In genomic region chr2:112726487-112727190, GRCh38 we compare ENCODE assay signal across 8 cellular contexts. TPM values are rescaled to one million over a fixed set of nuclear protein-coding genes. Genes with fewer than 3 reads are reported as not detected.
DNase-seq lines count a peak whose midpoint lies in the region; TF ChIP-seq lines count a peak whose summit lies in the region.

No MANE protein-coding gene starts in this region.

- H3K4me3 ChIP-seq in SJSA1 (no peak overlapping the region), ovary (no peak overlapping the region), transverse colon (no peak overlapping the region)

- H3K9me3 ChIP-seq in SJSA1 (replicated peaks) (no peaks in the 10 kb centered on the region), ovary (no peaks in the 10 kb centered on the region), transverse colon (no peaks in the 10 kb centered on the region)

- no peak for TF ChIP-seq EP300 in ovary (IDR thresholded peaks at IDR 0.05)
- no peak for TF ChIP-seq EP300 in transverse colon (IDR thresholded peaks at IDR 0.05; ENCODE audit: low read depth)

- H3K27ac ChIP-seq in SJSA1: no peak overlapping the region
- H3K27ac ChIP-seq in ovary: no peak overlapping the region
- no peak overlapping the region for H3K27ac ChIP-seq in transverse colon

- H3K9me3 Mint-ChIP-seq in HFFc6: no peaks in the 10 kb centered on the region

- WGBS in ovary, 3 donors: 28 to 31% (median 29%) methylated on average over 19 of the region's 19 CpGs
- 26% methylated on average over 19 of the region's 19 CpGs; no CpG with 5 or more reads in 1 of the 2 donors for WGBS in transverse colon (ENCODE audit: low coverage in 1 of 2), 2 donors

- intact Hi-C loops in ovary (cut with DNase I): loop anchor here in 2 of 4 donors (5.0 to 10.0 kb wide), 2 partner anchors 102 to 124 kb away; no protein-coding TSS in a partner anchor
- intact Hi-C loops in transverse colon (cut with DNase I; ENCODE audit: low total_unique reads): no loop called here

- no peaks in the 10 kb centered on the region for H3K36me3 Mint-ChIP-seq in HFFc6 (ENCODE audit: low read depth)

- POLR2A ChIA-PET in GM10248 (lab: Yijun Ruan, JAX): no interaction called here

- TF ChIP-seq CTCF in GM10248 (IDR thresholded peaks at IDR 0.05; ENCODE audit: control extremely low read depth, extremely low read depth, low read depth, missing control alignments) (peak; percentile 99), HFFc6 (IDR thresholded peaks at IDR 0.05) (peak; percentile 99), ovary (IDR thresholded peaks at IDR 0.05) (peak; percentile 26 to 50 (median 45)), transverse colon (IDR thresholded peaks at IDR 0.05) (peak; percentile 94 to 97 (median 96))

- H3K4me1 ChIP-seq in SJSA1 (replicated peaks): peaks cover 6% of the 10 kb centered on the region
- H3K4me1 ChIP-seq in ovary (ENCODE audit: insufficient read depth): no peaks in the 10 kb centered on the region
- H3K4me1 ChIP-seq in transverse colon: peaks cover 0 to 3% (median 3%) of the 10 kb centered on the region in 4 donors

- no peak overlapping the region for H3K27ac Mint-ChIP-seq in HFFc6

- CTCF ChIA-PET in GM10248 (lab: Yijun Ruan, JAX): interaction anchor here (0.7 to 11.4 kb wide), 54 partner anchors 9 to 839 kb away, joined by 3 to 416 read pairs (median 6); partner anchors contain the start of genes CHCHD5 and SLC20A1

- in situ Hi-C loops in transverse colon (cut with MboI; ENCODE audit: low pct_ligation_motif_present in 1 of 4, low pct_unique_long_range_greater_than_20kb in 1 of 4, low sequenced_read_pairs in 3 of 4): loop anchor here in 3 of 4 donors (10.0 to 25.0 kb wide), 4 partner anchors 102 to 239 kb away; partner anchors contain the start of gene TTL (in 1 of the 3)

- peak; percentile 93 for DNase-seq in GM10248 (ENCODE audit: extremely low spot score)
- DNase-seq in HFFc6: peak; percentile 86
- peak; percentile 94 for DNase-seq in NAMALWA (ENCODE audit: low spot score)
- peak; percentile 79 to 88 for DNase-seq in SJSA1 (ENCODE audit: low read depth in 1 of 2, low spot score in 2 of 2)
- peak; percentile 55 for DNase-seq in activated gamma-delta T cell (lab: John Stamatoyannopoulos, UW)
- peak; percentile 94 for DNase-seq in germinal center (ENCODE audit: low spot score)
- DNase-seq in ovary: peak; percentile 44 to 78 (median 68)
- DNase-seq in transverse colon: peak; percentile 92

- peaks cover 16% of the 10 kb centered on the region; the same call in 1 of the 2 replicates for H3K4me1 Mint-ChIP-seq in HFFc6 (ENCODE audit: low read depth)

- H3K27me3 ChIP-seq in SJSA1 (replicated peaks) (no peaks in the 10 kb centered on the region), ovary (no peaks in the 10 kb centered on the region), transverse colon (no peaks in the 10 kb centered on the region)

- no peak for TF ChIP-seq POLR2A in ovary (IDR thresholded peaks at IDR 0.05)
- no peak for TF ChIP-seq POLR2A in transverse colon (IDR thresholded peaks at IDR 0.05)

- H3K36me3 ChIP-seq in SJSA1 (no peaks in the 10 kb centered on the region), ovary (no peaks in the 10 kb centered on the region), transverse colon (no peaks in the 10 kb centered on the region)

- H3K4me3 Mint-ChIP-seq in HFFc6: no peak overlapping the region

- H3K27me3 Mint-ChIP-seq in HFFc6 (ENCODE audit: insufficient read depth): no peaks in the 10 kb centered on the region; the same call in 1 of the 2 replicates

RNA-seq across cellular contexts. Expression of gene NT5DC4, which starts 5.8 kb away (rescaled TPM):
- total RNA-seq in HFFc6 (2021; fragmentation: NEBNext Ultra II Directional; extraction: Animal tissue kit (Norgen Biotek cat#: 25700)): not detected
- total RNA-seq in SJSA1 (2014; rRNA removed; shearing (Covaris generic)): not detected in 2 replicates
- total RNA-seq in ovary (not detected), transverse colon (not detected)
- not detected for polyA plus RNA-seq in ovary

RNA-seq across cellular contexts. Expression of gene CKAP2L, which starts 37.8 kb away (rescaled TPM):
- total RNA-seq in HFFc6 (2021; fragmentation: NEBNext Ultra II Directional; extraction: Animal tissue kit (Norgen Biotek cat#: 25700)): 10 to 100 TPM; 10.6 to 35.7 (median 30.2) TPM
- 25.1 and 33.4 TPM in 2 replicates for total RNA-seq in SJSA1 (2014; rRNA removed; shearing (Covaris generic))
- 1 to 10 TPM in 1 of 7 donors, under 1 TPM in 3, not detected in 3; 0.11 to 1.4 (median 0.14) TPM for total RNA-seq in ovary
- polyA plus RNA-seq in ovary: 1 to 10 TPM in 1 of 2 donors, under 1 TPM in 1; 0.15 to 1.3 TPM
- total RNA-seq in transverse colon: 10 to 100 TPM in 1 of 4 donors, 1 to 10 TPM in 1, under 1 TPM in 1, not detected in 1; 0.64 to 33.0 (median 2.2) TPM

RNA-seq across cellular contexts. Expression of gene IL1A, which starts 57.7 kb away (rescaled TPM):
- under 1 TPM in 1 of 6 experiments, not detected in 5; 0.07 TPM for total RNA-seq in HFFc6 (2021; fragmentation: NEBNext Ultra II Directional; extraction: Animal tissue kit (Norgen Biotek cat#: 25700))
- total RNA-seq in SJSA1 (2014; rRNA removed; shearing (Covaris generic)): 0.16 and 1.5 TPM in 2 replicates
- total RNA-seq in ovary: under 1 TPM in 4 of 7 donors, not detected in 3; 0.10 to 0.69 (median 0.20) TPM
- polyA plus RNA-seq in ovary: under 1 TPM in 1 of 2 donors, not detected in 1; 0.07 TPM
- total RNA-seq in transverse colon: not detected

Comparison
In these comparisons a context has a peak if more than half of its experiments do, and no peak if none do; other contexts are left out.
1. CTCF ChIP-seq: peak in every context shown above with its lines; median percentile 99 in GM10248; 99 in HFFc6; 96 in transverse colon; 45 in ovary.